In the genomic region with DNA sequence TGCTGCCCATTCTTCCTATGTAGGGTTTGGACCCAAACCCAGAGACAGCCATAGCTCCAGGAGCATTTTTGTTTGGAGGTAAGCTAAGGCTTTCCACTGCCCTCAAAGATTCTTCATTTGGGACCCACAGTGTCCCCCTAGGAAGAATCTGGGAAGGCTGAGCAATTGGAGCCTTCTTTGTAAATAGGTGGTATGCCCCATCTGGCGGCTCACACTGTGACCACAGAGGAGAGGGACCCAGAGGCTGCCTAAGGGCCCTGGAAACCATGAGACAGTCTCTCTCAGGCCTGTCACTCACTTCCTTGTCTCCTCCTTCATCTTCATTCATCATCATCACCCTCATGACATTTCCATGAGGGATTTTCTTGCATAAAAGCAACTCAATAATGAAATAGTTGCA, we compare ENCODE assay signal across 31 cellular contexts.
"Had no signal": no experiment of that assay in that cellular context is flagged by ENCODE, and none has a peak within 500 bp of the region (broad histone marks: within the 10 kb centered on the region; RNA-seq: fewer than 3 reads in every experiment).

No MANE protein-coding gene starts in this region.

- H3K27ac Mint-ChIP-seq: activated B cell treated with CpG ODN at 0.5 μM for 24 hours; activated CD8-positive, alpha-beta memory T cell treated with anti-CD3 and anti-CD28 coated beads, Interleukin-2, amount 10 ng/mL, durations not matched to agents 7 days and 5 days; activated CD8-positive, alpha-beta T cell treated with anti-CD3 and anti-CD28 coated beads for 36 hours; activated naive CD8-positive, alpha-beta T cell; activated T-cell treated with anti-CD3 and anti-CD28 coated beads, Interleukin-2, amount 50 U/mL, for 72 hours; natural killer cell treated with Interleukin-12 subunit alpha and Interleukin-12 subunit beta and Interleukin-15 and Interleukin-18, amount 100 ng/mL, for 72 hours; stimulated activated memory B cell treated with anti-CD40 and anti-IgM and Interleukin-4, amounts not matched to agents 10 μg/mL and 1 μg/mL and 100 μg/mL, for 72 hours; T-helper 17 cell had no signal

- H3K9me3 Mint-ChIP-seq: activated B cell treated with CpG ODN at 0.5 μM for 24 hours; activated CD8-positive, alpha-beta T cell treated with anti-CD3 and anti-CD28 coated beads for 36 hours; activated T-cell treated with anti-CD3 and anti-CD28 coated beads, Interleukin-2, amount 50 U/mL, for 72 hours; central memory CD8-positive, alpha-beta T cell; natural killer cell treated with Interleukin-12 subunit alpha and Interleukin-12 subunit beta and Interleukin-15 and Interleukin-18, amount 100 ng/mL, for 72 hours; stimulated activated memory B cell treated with anti-CD40 and anti-IgM and Interleukin-4, amounts not matched to agents 10 μg/mL and 1 μg/mL and 100 μg/mL, for 72 hours had no signal

- H3K4me1 Mint-ChIP-seq: activated B cell treated with CpG ODN at 0.5 μM for 24 hours; activated CD8-positive, alpha-beta memory T cell treated with anti-CD3 and anti-CD28 coated beads, Interleukin-2, amount 10 ng/mL, durations not matched to agents 7 days and 5 days; central memory CD8-positive, alpha-beta T cell; stimulated activated memory B cell treated with anti-CD40 and anti-IgM and Interleukin-4, amounts not matched to agents 10 μg/mL and 1 μg/mL and 100 μg/mL, for 72 hours; T-helper 17 cell had no signal

- H3K27me3 Mint-ChIP-seq: activated B cell treated with CpG ODN at 0.5 μM for 24 hours had no signal

- H3K4me1 ChIP-seq: pancreas had no signal

- H3K36me3 Mint-ChIP-seq: activated CD8-positive, alpha-beta memory T cell treated with anti-CD3 and anti-CD28 coated beads, Interleukin-2, amount 10 ng/mL, durations not matched to agents 7 days and 5 days; activated naive CD8-positive, alpha-beta T cell; natural killer cell treated with Interleukin-12 subunit alpha and Interleukin-12 subunit beta and Interleukin-15 and Interleukin-18, amount 100 ng/mL, for 72 hours; stimulated activated memory B cell treated with anti-CD40 and anti-IgM and Interleukin-4, amounts not matched to agents 10 μg/mL and 1 μg/mL and 100 μg/mL, for 72 hours had no signal

- DNase-seq: activated B cell treated with CpG ODN at 0.5 μM for 24 hours; activated CD4-positive, alpha-beta T cell treated with anti-CD3 and anti-CD28 coated beads, Interleukin-2, amount 50 U/mL, for 1 hour; activated CD8-positive, alpha-beta memory T cell treated with anti-CD3 and anti-CD28 coated beads, Interleukin-2, amount 10 ng/mL, durations not matched to agents 7 days and 5 days; activated CD8-positive, alpha-beta T cell treated with anti-CD3 and anti-CD28 coated beads for 36 hours; activated naive CD4-positive, alpha-beta T cell; activated T-cell treated with anti-CD3 and anti-CD28 coated beads, Interleukin-2, amount 50 U/mL, for 72 hours; anterior cingulate cortex; dermis blood vessel endothelial cell; effector CD4-positive, alpha-beta T cell; esophagus squamous epithelium; gastrocnemius medialis; glutamatergic neuron; islet precursor cell; left ventricle myocardium inferior; mucosa of descending colon; nucleus accumbens; pancreas; psoas muscle; stimulated activated CD4-positive, alpha-beta T cell treated with anti-CD3 and anti-CD28 coated beads, Interleukin-1b, Interleukin-23, amount 100 ng/mL, for 48 hours; stimulated activated CD4-positive, alpha-beta T cell treated with anti-CD3 and anti-CD28 coated beads, Interleukin-4, amount 100 ng/mL, for 4 hours; stimulated activated CD8-positive, alpha-beta memory T cell treated with anti-CD3 and anti-CD28 coated beads, Interleukin-4, amount 100 ng/mL, for 48 hours; T-helper 17 cell; T1000; tibial artery had no signal

- H3K27me3 ChIP-seq: esophagus squamous epithelium, gastrocnemius medialis, suprapubic skin, tibial artery had no signal

- H3K36me3 ChIP-seq: esophagus squamous epithelium, gastrocnemius medialis, left ventricle myocardium inferior, pancreas, suprapubic skin, tibial artery had no signal

- H3K4me2 ChIP-seq: smooth muscle cell had no signal

- H3K4me3 ChIP-seq: esophagus squamous epithelium, gastrocnemius medialis, left ventricle myocardium inferior, lung, mucosa of descending colon, pancreas, psoas muscle, smooth muscle cell, suprapubic skin, tibial artery had no signal

- H3K27ac ChIP-seq: esophagus squamous epithelium, gastrocnemius medialis, pancreas, psoas muscle, suprapubic skin, tibial artery had no signal

- H3K9me3 ChIP-seq: esophagus squamous epithelium, gastrocnemius medialis, left ventricle myocardium inferior, mucosa of descending colon, pancreas, psoas muscle, suprapubic skin, tibial artery had no signal

- ATAC-seq: activated CD8-positive, alpha-beta memory T cell treated with anti-CD3 and anti-CD28 coated beads, Interleukin-2, amount 10 ng/mL, durations not matched to agents 7 days and 5 days; activated CD8-positive, alpha-beta T cell treated with anti-CD3 and anti-CD28 coated beads for 36 hours; activated T-cell treated with anti-CD3 and anti-CD28 coated beads, Interleukin-2, amount 50 U/mL, for 72 hours; gastrocnemius medialis; natural killer cell treated with Interleukin-12 subunit alpha and Interleukin-12 subunit beta and Interleukin-15 and Interleukin-18, amount 100 ng/mL, for 72 hours; pancreas; psoas muscle; stimulated activated memory B cell treated with anti-CD40 and anti-IgM and Interleukin-4, amounts not matched to agents 10 μg/mL and 1 μg/mL and 100 μg/mL, for 72 hours; T-helper 17 cell had no signal

- H3K4me3 Mint-ChIP-seq: activated B cell treated with CpG ODN at 0.5 μM for 24 hours; activated CD8-positive, alpha-beta memory T cell treated with anti-CD3 and anti-CD28 coated beads, Interleukin-2, amount 10 ng/mL, durations not matched to agents 7 days and 5 days; activated CD8-positive, alpha-beta T cell treated with anti-CD3 and anti-CD28 coated beads for 36 hours; activated naive CD8-positive, alpha-beta T cell; activated T-cell treated with anti-CD3 and anti-CD28 coated beads, Interleukin-2, amount 50 U/mL, for 72 hours; central memory CD8-positive, alpha-beta T cell; natural killer cell treated with Interleukin-12 subunit alpha and Interleukin-12 subunit beta and Interleukin-15 and Interleukin-18, amount 100 ng/mL, for 72 hours; stimulated activated memory B cell treated with anti-CD40 and anti-IgM and Interleukin-4, amounts not matched to agents 10 μg/mL and 1 μg/mL and 100 μg/mL, for 72 hours; T-helper 17 cell had no signal
